In the genomic region with DNA sequence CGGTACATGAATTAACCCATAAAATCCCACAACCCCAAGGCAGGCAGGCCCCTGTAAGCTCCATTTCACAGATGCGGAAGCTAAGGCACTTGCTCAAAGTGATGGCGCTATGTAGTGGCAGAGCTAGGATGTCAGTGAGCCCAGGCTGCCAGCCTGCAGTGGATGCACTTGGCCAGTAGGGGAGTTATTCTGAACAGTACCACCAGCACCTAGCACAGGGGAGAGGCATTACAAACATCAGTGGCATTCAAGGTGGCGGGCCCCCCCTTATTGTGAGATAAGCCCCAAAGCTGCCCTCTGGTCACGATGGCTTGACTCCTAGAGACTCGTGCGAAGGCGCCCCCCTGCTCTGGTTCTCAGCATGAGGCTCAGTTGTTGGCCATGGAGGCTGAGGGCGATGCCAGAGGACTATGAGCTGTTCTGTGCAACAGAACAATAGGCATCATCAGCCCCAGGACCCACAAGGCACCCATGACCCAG, we compare ENCODE assay signal across 8 cellular contexts. TPM values are rescaled to one million over a fixed set of nuclear protein-coding genes. Genes with fewer than 3 reads are reported as not detected.
DNase-seq lines count a peak whose midpoint lies in the region; ATAC-seq and TF ChIP-seq lines count a peak whose summit lies in the region.

No MANE protein-coding gene starts in this region.

- intact Hi-C loops in CD8-positive, alpha-beta T cell (cut with DNase I, micrococcal nuclease) = no loop called here

- H3K36me3 ChIP-seq in CD8-positive, alpha-beta T cell (ENCODE audit: insufficient read depth, low read length) = peaks cover 8% of the 10 kb centered on the region
- H3K36me3 ChIP-seq in RWPE2 (ENCODE audit: low read depth) = peaks cover 44% of the 10 kb centered on the region

- CTCF ChIA-PET in CD8-positive, alpha-beta T cell (lab: Charles Lee) = interaction anchor here (0.6 to 1.5 kb wide), 6 partner anchors 10 to 176 kb away, joined by 3 to 6 read pairs (median 4); no protein-coding TSS in a partner anchor

- no peak overlapping the region for H3K4me3 ChIP-seq in CD8-positive, alpha-beta T cell (ENCODE audit: low read depth, low read length)
- H3K4me3 ChIP-seq in RWPE2 (ENCODE audit: severe bottlenecking) = no peak overlapping the region

- H3K4me3 Mint-ChIP-seq in CD8-positive, alpha-beta T cell = no peak overlapping the region
- H3K4me3 Mint-ChIP-seq in mesothelial cell of epicardium = no peak overlapping the region

- no peaks in the 10 kb centered on the region for H3K4me1 Mint-ChIP-seq in CD8-positive, alpha-beta T cell (ENCODE audit: low read depth)
- H3K4me1 Mint-ChIP-seq in mesothelial cell of epicardium = no peaks in the 10 kb centered on the region

- H3K4me1 ChIP-seq in CD8-positive, alpha-beta T cell (ENCODE audit: insufficient read depth, low read length) = no peaks in the 10 kb centered on the region
- no peaks in the 10 kb centered on the region for H3K4me1 ChIP-seq in RWPE2 (ENCODE audit: insufficient read depth, poor library complexity, severe bottlenecking)

- no peaks in the 10 kb centered on the region for H3K27me3 ChIP-seq in CD8-positive, alpha-beta T cell (ENCODE audit: insufficient read depth, low read length)
- H3K27me3 ChIP-seq in RWPE2 (ENCODE audit: insufficient read depth, poor library complexity, severe bottlenecking) = no peaks in the 10 kb centered on the region

- H3K27ac ChIP-seq in CD8-positive, alpha-beta T cell (ENCODE audit: low read depth, low read length) = no peak overlapping the region
- no peak overlapping the region for H3K27ac ChIP-seq in RWPE2 (ENCODE audit: poor library complexity, severe bottlenecking)
- H3K27ac ChIP-seq in cingulate gyrus (ENCODE audit: low read depth, low read length) = peak overlapping the region; percentile 7

- no peak overlapping the region for H3K27ac Mint-ChIP-seq in CD8-positive, alpha-beta T cell
- no peak overlapping the region for H3K27ac Mint-ChIP-seq in mesothelial cell of epicardium

- no peak for DNase-seq in CD8-positive, alpha-beta T cell
- DNase-seq in RWPE2 (ENCODE audit: low spot score) (no peak), mesothelial cell of epicardium (ENCODE audit: low spot score in 2 of 2, unreplicated experiment in 2 of 2) (no peak), NCI-H146 treated with DMSO at 0.1 percent for 48 hours (lab: John Stamatoyannopoulos, UW; ENCODE audit: unreplicated experiment) (no peak), cerebellar nuclear complex (lab: John Stamatoyannopoulos, UW) (no peak)
- DNase-seq in stimulated activated naive CD4-positive, alpha-beta T cell treated with Interleukin-2 at 50 U/mL for 16 hours (lab: John Stamatoyannopoulos, UW) = no peak

- H3K36me3 Mint-ChIP-seq in CD8-positive, alpha-beta T cell = peaks cover 85% of the 10 kb centered on the region
- H3K36me3 Mint-ChIP-seq in mesothelial cell of epicardium = peaks cover 66% of the 10 kb centered on the region

- TF ChIP-seq CTCF in CD8-positive, alpha-beta T cell (IDR thresholded peaks at IDR 0.05) = peak; percentile 38
- peak; percentile 46 for TF ChIP-seq CTCF in RWPE2 (IDR thresholded peaks at IDR 0.05; ENCODE audit: poor library complexity, severe bottlenecking)
- TF ChIP-seq CTCF in mesothelial cell of epicardium (IDR thresholded peaks at IDR 0.05; ENCODE audit: unreplicated experiment) = peak; percentile 77

- POLR2A ChIA-PET in CD8-positive, alpha-beta T cell (lab: Charles Lee) = interaction anchor here (0.7 kb wide), 1 partner anchor 51 kb away, joined by 3 read pairs; no protein-coding TSS in a partner anchor

- no peaks in the 10 kb centered on the region for H3K9me3 Mint-ChIP-seq in CD8-positive, alpha-beta T cell
- H3K9me3 Mint-ChIP-seq in mesothelial cell of epicardium = peaks cover 6% of the 10 kb centered on the region

- peak; percentile 64 for ATAC-seq in CD8-positive, alpha-beta T cell
- ATAC-seq in GM21526 (IDR thresholded peaks at IDR 0.05; ENCODE audit: low FRiP score, unreplicated experiment) (peak; percentile 85), RWPE2 (ENCODE audit: low read depth) (peak; percentile 76; the same call in 2 of the 3 replicates)

- H3K27me3 Mint-ChIP-seq in CD8-positive, alpha-beta T cell (ENCODE audit: low read depth) = no peaks in the 10 kb centered on the region
- H3K27me3 Mint-ChIP-seq in mesothelial cell of epicardium (ENCODE audit: low read depth) = no peaks in the 10 kb centered on the region

- no peaks in the 10 kb centered on the region for H3K9me3 ChIP-seq in CD8-positive, alpha-beta T cell (ENCODE audit: low read length)
- H3K9me3 ChIP-seq in RWPE2 (ENCODE audit: severe bottlenecking) = no peaks in the 10 kb centered on the region

RNA-seq across cellular contexts. Expression of a gene that starts 33.8 kb away (rescaled TPM):
- 100 to 1,000 TPM; 110 to 114 TPM for total RNA-seq in CD8-positive, alpha-beta T cell
- 120 to 131 TPM (median 123 TPM) in 3 replicates for total RNA-seq in mesothelial cell of epicardium

RNA-seq across cellular contexts. Expression of a gene that starts 34.0 kb away (rescaled TPM):
- 10 to 100 TPM; 16.0 to 18.9 TPM for total RNA-seq in CD8-positive, alpha-beta T cell
- total RNA-seq in mesothelial cell of epicardium = 33.7 to 38.8 TPM (median 36.5 TPM) in 3 replicates
